ENCODE assay signal across 8 cellular contexts in the genomic region with DNA sequence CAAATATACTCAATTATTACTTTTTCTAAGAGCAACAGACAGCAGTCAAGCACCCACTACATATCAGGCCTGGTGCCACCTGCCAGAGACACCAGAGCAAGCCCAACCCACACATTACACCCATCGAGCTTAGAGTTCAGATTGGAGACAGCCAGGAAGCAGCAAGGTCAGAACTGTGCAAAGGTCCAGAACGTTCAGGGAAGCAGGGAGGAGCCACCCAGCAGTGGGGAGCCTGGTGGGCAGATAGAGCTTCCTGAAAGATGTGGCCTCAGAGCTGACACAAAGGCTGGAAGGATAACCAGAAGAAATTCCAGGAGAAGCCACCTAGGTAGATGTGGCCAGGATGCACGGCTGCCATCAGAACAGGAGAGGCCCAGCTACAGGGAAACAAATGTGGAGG.
"Had no signal": no experiment of that assay in that cellular context is flagged by ENCODE, and none has a peak within 500 bp of the region (broad histone marks: within the 10 kb centered on the region; RNA-seq: fewer than 3 reads in every experiment).

No MANE protein-coding gene starts in this region.

- H3K27me3 ChIP-seq: pancreas had no signal

- H3K4me1 ChIP-seq: pancreas had no signal

- H3K4me3 Mint-ChIP-seq: activated CD8-positive, alpha-beta T cell treated with anti-CD3 and anti-CD28 coated beads for 36 hours; activated naive CD4-positive, alpha-beta T cell treated with anti-CD3 and anti-CD28 coated beads, Interleukin-2, amount 10 ng/mL, durations not matched to agents 7 days and 5 days; nephron had no signal

- H3K9me3 ChIP-seq: pancreas had no signal

- H3K27ac Mint-ChIP-seq: activated CD8-positive, alpha-beta T cell treated with anti-CD3 and anti-CD28 coated beads for 36 hours; activated naive CD4-positive, alpha-beta T cell treated with anti-CD3 and anti-CD28 coated beads, Interleukin-2, amount 10 ng/mL, durations not matched to agents 7 days and 5 days; nephron had no signal

- DNase-seq: activated CD8-positive, alpha-beta T cell treated with anti-CD3 and anti-CD28 coated beads for 36 hours; activated naive CD4-positive, alpha-beta T cell treated with anti-CD3 and anti-CD28 coated beads, Interleukin-2, amount 10 ng/mL, durations not matched to agents 7 days and 5 days; cerebellar nuclear complex; mammary epithelial cell; pancreas; T1000 had no signal

- ATAC-seq: activated CD8-positive, alpha-beta T cell treated with anti-CD3 and anti-CD28 coated beads for 36 hours; esophagus mucosa; pancreas had no signal

- H3K27ac ChIP-seq: pancreas had no signal

- H3K36me3 ChIP-seq: pancreas had no signal

- H3K4me3 ChIP-seq: pancreas had no signal
